In genomic region chr7:72919256-72919775, GRCh38 we compare ENCODE assay signal across 17 cellular contexts. TPM values are rescaled to one million over a fixed set of nuclear protein-coding genes. Genes with fewer than 3 reads are reported as not detected.
"Had no signal": no experiment of that assay in that cellular context is flagged by ENCODE, and none has a peak within 500 bp of the region (broad histone marks: within the 10 kb centered on the region; RNA-seq: fewer than 3 reads in every experiment).

No MANE protein-coding gene starts in this region.

- H3K36me3 ChIP-seq: neutrophil, sigmoid colon, thoracic aorta had no signal

- DNase-seq: activated CD4-positive, alpha-beta T cell treated with anti-CD3 and anti-CD28 coated beads, Interleukin-2, amount 50 U/mL, for 4 hours; activated CD4-positive, CD25-positive, alpha-beta regulatory T cell; activated gamma-delta T cell treated with Interleukin-2 at 50 U/mL for 16 hours; activated T-cell treated with anti-CD3 and anti-CD28 coated beads, Interleukin-2, amount 50 U/mL, for 4 hours; foreskin fibroblast; heart left ventricle; left colon; naive thymus-derived CD4-positive, alpha-beta T cell; psoas muscle; sigmoid colon; stimulated activated naive CD8-positive, alpha-beta T cell treated with anti-CD3 and anti-CD28 coated beads, Interleukin-15, amount 100 ng/mL, for 72 hours; T-helper 17 cell had no signal

- ATAC-seq: activated T-cell treated with anti-CD3 and anti-CD28 coated beads, Interleukin-2, amount 50 U/mL, for 4 hours; heart left ventricle; left colon; naive thymus-derived CD4-positive, alpha-beta T cell; psoas muscle; stimulated activated naive CD8-positive, alpha-beta T cell treated with anti-CD3 and anti-CD28 coated beads, Interleukin-15, amount 100 ng/mL, for 72 hours; T-helper 17 cell had no signal

- H3K4me3 ChIP-seq: esophagus muscularis mucosa, heart left ventricle, lung, psoas muscle, sigmoid colon, thoracic aorta had no signal

- H3K4me3 Mint-ChIP-seq: activated T-cell treated with anti-CD3 and anti-CD28 coated beads, Interleukin-2, amount 50 U/mL, for 4 hours; naive thymus-derived CD4-positive, alpha-beta T cell; stimulated activated naive CD8-positive, alpha-beta T cell treated with anti-CD3 and anti-CD28 coated beads, Interleukin-15, amount 100 ng/mL, for 72 hours; T-helper 17 cell had no signal

- H3K27me3 ChIP-seq: esophagus muscularis mucosa, heart left ventricle, neutrophil, sigmoid colon had no signal

- H3K9me3 Mint-ChIP-seq: activated T-cell treated with anti-CD3 and anti-CD28 coated beads, Interleukin-2, amount 50 U/mL, for 4 hours; naive thymus-derived CD4-positive, alpha-beta T cell; stimulated activated naive CD8-positive, alpha-beta T cell treated with anti-CD3 and anti-CD28 coated beads, Interleukin-15, amount 100 ng/mL, for 72 hours had no signal

- H3K27ac Mint-ChIP-seq: T-helper 17 cell had no signal

- H3K9me3 ChIP-seq: esophagus muscularis mucosa, heart left ventricle, neutrophil, psoas muscle, sigmoid colon, thoracic aorta had no signal

- H3K27ac ChIP-seq: esophagus muscularis mucosa, heart left ventricle, neutrophil, psoas muscle, sigmoid colon, thoracic aorta had no signal

- H3K27me3 Mint-ChIP-seq: naive thymus-derived CD4-positive, alpha-beta T cell; stimulated activated naive CD8-positive, alpha-beta T cell treated with anti-CD3 and anti-CD28 coated beads, Interleukin-15, amount 100 ng/mL, for 72 hours; T-helper 17 cell had no signal

RNA-seq across cellular contexts. Expression of gene TRIM74, which starts 50.0 kb away (rescaled TPM):
- total RNA-seq: sigmoid colon, thoracic aorta, urinary bladder had no signal
